In genomic region chr19:36378625-36379509, GRCh38 we compare ENCODE assay signal across 8 cellular contexts. TPM values are rescaled to one million over a fixed set of nuclear protein-coding genes. Genes with fewer than 3 reads are reported as not detected.
DNase-seq lines count a peak whose midpoint lies in the region; ATAC-seq and TF ChIP-seq lines count a peak whose summit lies in the region.

Gene ZFP14 (minus strand): TSS chr19:36379201. CDS start chr19:36367892, 11,309 bp downstream.

- CTCF ChIA-PET in T-cell (lab: Charles Lee) = interaction anchor here (0.5 to 1.3 kb wide), 3 partner anchors 14 to 538 kb away, joined by 3 read pairs; partner anchors contain the start of gene ZNF568 (in 1 of the 2)

- POLR2A ChIA-PET in T-cell (lab: Charles Lee) = interaction anchor here (0.5 to 1.1 kb wide), 4 partner anchors 99 to 940 kb away, joined by 3 to 6 read pairs (median 3); partner anchors contain the start of gene ZNF382 (in 1 of the 2)

- H3K36me3 Mint-ChIP-seq in T-cell (peaks cover 17% of the 10 kb centered on the region), progenitor cell of endocrine pancreas (ENCODE audit: insufficient read depth) (no peaks in the 10 kb centered on the region)

- ATAC-seq in HG02763 (IDR thresholded peaks at IDR 0.05; ENCODE audit: unreplicated experiment) (peak; percentile 96), T-cell (replicated peaks in 1 of 4) (peak; percentile 98 to 99 (median 99)), left ventricle myocardium superior (peak; percentile 99)

- intact Hi-C loops in left ventricle myocardium superior (cut with micrococcal nuclease) = no loop called here

- peaks cover 0 to 16% (median 6%) of the 10 kb centered on the region in 3 donors for H3K9me3 Mint-ChIP-seq in T-cell
- H3K9me3 Mint-ChIP-seq in progenitor cell of endocrine pancreas (ENCODE audit: low read depth) = no peaks in the 10 kb centered on the region

- DNase-seq in NCI-H1436 (lab: John Stamatoyannopoulos, UW) (peak; percentile 91), T-cell (peak; percentile 87 to 97 (median 94)), amygdala (lab: John Stamatoyannopoulos, UW) (peak; percentile 39 to 95 (median 89)), left ventricle myocardium superior (peak; percentile 95), progenitor cell of endocrine pancreas (ENCODE audit: low spot score, unreplicated experiment) (peak; percentile 84), ureter (ENCODE audit: low spot score) (peak; percentile 94)

- no peaks in the 10 kb centered on the region for H3K27me3 Mint-ChIP-seq in T-cell
- H3K27me3 Mint-ChIP-seq in progenitor cell of endocrine pancreas = no peaks in the 10 kb centered on the region

- H3K4me3 Mint-ChIP-seq in T-cell (peak within 1 kb of the TSS; percentile 88 to 97 (median 95)), progenitor cell of endocrine pancreas (ENCODE audit: low read depth) (peak within 1 kb of the TSS; percentile 92)

- peak within 1 kb of the TSS; percentile 89 to 96 for H3K27ac Mint-ChIP-seq in T-cell
- peak within 1 kb of the TSS; percentile 98 for H3K27ac Mint-ChIP-seq in progenitor cell of endocrine pancreas

- H3K4me1 Mint-ChIP-seq in T-cell (peaks cover 23 to 31% (median 24%) of the 10 kb centered on the region in 3 donors), progenitor cell of endocrine pancreas (ENCODE audit: low read depth) (peaks cover 16% of the 10 kb centered on the region)

- H3K4me3 ChIP-seq in GM12875 (ENCODE audit: low read depth, low read length) = peak within 1 kb of the TSS; percentile 91

- peak; percentile 46 for TF ChIP-seq CTCF in GM12875 (IDR thresholded peaks at IDR 0.05; ENCODE audit: borderline replicate concordance, insufficient read depth, low read depth, low read length)
- TF ChIP-seq CTCF in progenitor cell of endocrine pancreas (IDR thresholded peaks at IDR 0.05; ENCODE audit: unreplicated experiment) = no peak

RNA-seq across cellular contexts. Expression of gene ZFP14, which starts in this region (rescaled TPM):
- total RNA-seq in T-cell = 10 to 100 TPM in 4 of 5 donors, 1 to 10 TPM in 1; 5.7 to 13.9 (median 11.6) TPM
- total RNA-seq in left ventricle myocardium superior = 2.4 TPM
- total RNA-seq in progenitor cell of endocrine pancreas = 18.8 and 19.2 TPM in 2 replicates
- total RNA-seq in ureter = 11.9 TPM

Comparison
In these comparisons a context has a peak if more than half of its experiments do, and no peak if none do; other contexts are left out.
1. Peak in every context shown above with its lines: DNase-seq, ATAC-seq and H3K4me3 ChIP-seq.